Comparison of ENCODE assay signal across 12 cellular contexts in the genomic region with DNA sequence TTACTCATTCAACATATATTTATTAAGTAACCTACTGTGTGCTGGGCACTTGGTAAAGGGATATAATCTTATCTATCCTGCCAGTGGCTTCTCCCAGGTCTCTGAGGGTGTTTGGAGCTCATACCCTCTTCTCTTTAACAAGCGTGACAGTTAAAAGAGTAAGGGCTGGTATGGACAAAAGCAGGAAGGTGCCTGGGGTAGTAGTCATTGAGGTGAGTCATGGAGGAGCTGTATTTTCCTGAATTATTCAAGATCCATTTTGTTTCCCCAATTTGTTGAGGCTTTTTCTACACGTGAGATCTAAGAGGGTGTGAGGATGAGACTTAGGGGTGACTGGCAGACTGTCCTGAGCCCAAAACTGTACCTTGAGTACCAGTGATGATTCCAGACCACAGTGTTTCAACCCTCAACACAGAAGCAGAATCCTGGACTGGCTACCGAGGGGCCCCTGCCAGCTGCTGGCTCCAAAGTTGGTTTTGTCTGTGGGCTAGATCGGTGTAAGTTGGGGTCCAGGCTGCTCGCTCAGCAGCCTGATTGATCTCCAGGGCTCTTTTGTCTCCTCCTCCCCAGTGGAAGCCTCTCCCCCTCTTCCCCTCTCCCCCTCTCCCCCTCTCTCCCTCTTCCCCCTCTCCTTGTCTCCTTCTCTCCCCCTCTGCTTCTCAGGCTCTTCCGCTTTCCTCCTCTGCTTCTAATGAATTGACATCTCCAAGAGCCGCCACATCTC. TPM values are rescaled to one million over a fixed set of nuclear protein-coding genes. Genes with fewer than 3 reads are reported as not detected.
A peak's percentile ranks its signal among the peaks of the same experiment; 100 is the strongest.
DNase-seq lines count a peak whose midpoint lies in the region; ATAC-seq, FAIRE-seq and TF ChIP-seq lines count a peak whose summit lies in the region.
"Had no signal": no experiment of that assay in that cellular context is flagged by ENCODE, and none has a peak within 500 bp of the region (broad histone marks: within the 10 kb centered on the region; RNA-seq: fewer than 3 reads in every experiment).

A gene with protein sequence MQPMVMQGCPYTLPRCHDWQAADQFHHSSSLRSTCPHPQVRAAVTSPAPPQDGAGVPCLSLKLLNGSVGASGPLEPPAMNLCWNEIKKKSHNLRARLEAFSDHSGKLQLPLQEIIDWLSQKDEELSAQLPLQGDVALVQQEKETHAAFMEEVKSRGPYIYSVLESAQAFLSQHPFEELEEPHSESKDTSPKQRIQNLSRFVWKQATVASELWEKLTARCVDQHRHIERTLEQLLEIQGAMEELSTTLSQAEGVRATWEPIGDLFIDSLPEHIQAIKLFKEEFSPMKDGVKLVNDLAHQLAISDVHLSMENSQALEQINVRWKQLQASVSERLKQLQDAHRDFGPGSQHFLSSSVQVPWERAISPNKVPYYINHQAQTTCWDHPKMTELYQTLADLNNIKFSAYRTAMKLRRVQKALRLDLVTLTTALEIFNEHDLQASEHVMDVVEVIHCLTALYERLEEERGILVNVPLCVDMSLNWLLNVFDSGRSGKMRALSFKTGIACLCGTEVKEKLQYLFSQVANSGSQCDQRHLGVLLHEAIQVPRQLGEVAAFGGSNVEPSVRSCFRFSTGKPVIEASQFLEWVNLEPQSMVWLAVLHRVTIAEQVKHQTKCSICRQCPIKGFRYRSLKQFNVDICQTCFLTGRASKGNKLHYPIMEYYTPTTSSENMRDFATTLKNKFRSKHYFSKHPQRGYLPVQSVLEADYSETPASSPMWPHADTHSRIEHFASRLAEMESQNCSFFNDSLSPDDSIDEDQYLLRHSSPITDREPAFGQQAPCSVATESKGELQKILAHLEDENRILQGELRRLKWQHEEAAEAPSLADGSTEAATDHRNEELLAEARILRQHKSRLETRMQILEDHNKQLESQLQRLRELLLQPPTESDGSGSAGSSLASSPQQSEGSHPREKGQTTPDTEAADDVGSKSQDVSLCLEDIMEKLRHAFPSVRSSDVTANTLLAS (plus strand): TSS at position 671 of the 724 bp plus-strand sequence. CDS start 11,862 bp downstream, outside the sequence.

- no CpG with 5 or more reads among the region's 7 CpGs for WGBS in mesodermal cell (ENCODE audit: insufficient coverage in 2 of 2), 2 experiments

- peak within 1 kb of the TSS; percentile 68 for H3K27ac ChIP-seq in brain microvascular endothelial cell
- peak within 1 kb of the TSS; percentile 85 for H3K27ac ChIP-seq in mesodermal cell (ENCODE audit: low read depth, low read length, severe bottlenecking)

- H3K27me3 ChIP-seq in brain microvascular endothelial cell (replicated peaks) = no peaks in the 10 kb centered on the region
- H3K27me3 ChIP-seq: MG63 had no signal

- POLR2A ChIA-PET in AG04449 (lab: Yijun Ruan, JAX) = interaction anchor here (0.7 to 1.0 kb wide), 2 partner anchors 130 to 338 kb away, joined by 4 read pairs; no protein-coding TSS in a partner anchor

- no peaks in the 10 kb centered on the region for H3K36me3 ChIP-seq in brain microvascular endothelial cell (replicated peaks)
- no peaks in the 10 kb centered on the region for H3K36me3 ChIP-seq in mesodermal cell (ENCODE audit: control insufficient read depth, insufficient read depth, low read length)
- H3K36me3 ChIP-seq: MG63 had no signal

- H3K4me1 ChIP-seq in mesodermal cell (ENCODE audit: control insufficient read depth, insufficient read depth, low read length, poor library complexity, severe bottlenecking) = peaks cover 21% of the 10 kb centered on the region

- CTCF ChIA-PET in AG04449 (lab: Yijun Ruan, JAX) = no interaction called here

- H3K4me3 ChIP-seq in AG04449 (ENCODE audit: low read depth, low read length) (peak within 1 kb of the TSS; percentile 53), brain microvascular endothelial cell (ENCODE audit: low read depth, low read length) (peak within 1 kb of the TSS; percentile 50), mesodermal cell (ENCODE audit: extremely low read depth, insufficient read depth, low read length, poor library complexity, severe bottlenecking) (peak within 1 kb of the TSS; percentile 8)
- H3K4me3 ChIP-seq: MG63 had no signal

- in situ Hi-C loops in brain microvascular endothelial cell (cut with HindIII; ENCODE audit: low pct_ligation_motif_present, low sequenced_read_pairs) = no loop called here
- in situ Hi-C loops in KBM-7 (cut with MboI; ENCODE audit: low pct_unique_long_range_greater_than_20kb, low sequenced_read_pairs) = no loop called here

- no peak for FAIRE-seq in H54 (lab: Jason Lieb, UNC)

- no peak for DNase-seq in AG04449 (ENCODE audit: low read depth, low spot score)
- DNase-seq in H54 (ENCODE audit: insufficient read length, low spot score) = peak; percentile 10
- DNase-seq in brain microvascular endothelial cell = no peak
- no peak for DNase-seq in KBM-7
- no peak for DNase-seq in GM20000 (ENCODE audit: low spot score)
- DNase-seq in nucleus accumbens (lab: John Stamatoyannopoulos, UW) = no peak
- DNase-seq: activated naive CD4-positive, alpha-beta T cell treated with anti-CD3 and anti-CD28 coated beads, Interleukin-2, amount 10 ng/mL, durations not matched to agents 7 days and 5 days; MG63; NCI-H526 treated with DMSO at 0.1 percent for 48 hours; stimulated activated naive CD4-positive, alpha-beta T cell treated with Interleukin-2 at 50 U/mL for 16 hours had no signal

- TF ChIP-seq CTCF in AG04449 (IDR thresholded peaks at IDR 0.05; ENCODE audit: insufficient read depth, low read length, missing control alignments) (no peak), brain microvascular endothelial cell (IDR thresholded peaks at IDR 0.05; ENCODE audit: low read depth, low read length, missing control alignments) (no peak), GM20000 (IDR thresholded peaks at IDR 0.05; ENCODE audit: extremely low read depth, missing control alignments) (no peak)

- H3K9me3 ChIP-seq in mesodermal cell (ENCODE audit: control insufficient read depth, low read length) = no peaks in the 10 kb centered on the region
- H3K9me3 ChIP-seq: MG63 had no signal

- ATAC-seq in HG03520 (IDR thresholded peaks at IDR 0.05; ENCODE audit: unreplicated experiment) = no peak

- TF ChIP-seq POLR2A in H54 (IDR thresholded peaks at IDR 0.05; ENCODE audit: low read depth, low read length) = no peak

RNA-seq across cellular contexts. Expression of the gene that starts here (rescaled TPM):
- polyA plus RNA-seq in mesodermal cell (2013, experiment 1 of 2) = 6.4 TPM
- polyA plus RNA-seq in mesodermal cell (2013, experiment 2 of 2) = 4.8 TPM
